ENCODE assay signal across 15 cellular contexts in the genomic region with DNA sequence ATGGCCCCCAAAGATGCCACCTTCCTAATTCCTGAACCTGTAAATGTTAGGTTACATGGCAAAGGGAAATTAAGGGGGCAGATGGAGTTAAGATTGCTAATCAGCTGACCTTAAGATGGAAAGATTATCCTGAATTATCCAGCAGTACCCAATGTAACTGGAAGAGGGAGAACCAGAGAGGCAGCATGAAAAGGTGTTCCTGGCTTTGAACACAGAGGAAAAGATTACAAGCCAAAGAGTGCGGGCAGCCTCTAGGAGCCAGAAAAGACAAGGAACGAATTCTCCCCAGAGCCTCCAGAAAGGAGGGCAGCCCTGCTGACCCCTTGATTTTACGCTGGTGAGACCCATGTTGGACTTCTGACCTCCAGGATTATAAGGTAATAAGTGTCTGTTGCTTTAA. TPM values are rescaled to one million over a fixed set of nuclear protein-coding genes. Genes with fewer than 3 reads are reported as not detected.
"Had no signal": no experiment of that assay in that cellular context is flagged by ENCODE, and none has a peak within 500 bp of the region (broad histone marks: within the 10 kb centered on the region; RNA-seq: fewer than 3 reads in every experiment).

No MANE protein-coding gene starts in this region.

- H3K9me3 Mint-ChIP-seq: memory B cell; neural crest cell; stimulated activated memory B cell treated with anti-CD40 and anti-IgM and Interleukin-4, amounts not matched to agents 10 μg/mL and 1 μg/mL and 100 μg/mL, for 72 hours; WTC11 had no signal

- H3K27me3 Mint-ChIP-seq: memory B cell had no signal

- DNase-seq: activated CD4-positive, alpha-beta T cell treated with anti-CD3 and anti-CD28 coated beads for 48 hours; activated CD8-positive, alpha-beta memory T cell treated with anti-CD3 and anti-CD28 coated beads, Interleukin-2, amount 50 U/mL, for 48 hours; activated CD8-positive, alpha-beta T cell treated with anti-CD3 and anti-CD28 coated beads, Interleukin-2, amount 10 ng/mL, durations not matched to agents 7 days and 5 days; activated naive CD4-positive, alpha-beta T cell; left ventricle myocardium inferior; small intestine had no signal

- H3K4me3 ChIP-seq: ascending aorta, left ventricle myocardium inferior, right atrium auricular region, tibial nerve had no signal

- H3K4me3 Mint-ChIP-seq: activated CD8-positive, alpha-beta T cell treated with anti-CD3 and anti-CD28 coated beads, Interleukin-2, amount 10 ng/mL, durations not matched to agents 7 days and 5 days; memory B cell; neural crest cell; stimulated activated memory B cell treated with anti-CD40 and anti-IgM and Interleukin-4, amounts not matched to agents 10 μg/mL and 1 μg/mL and 100 μg/mL, for 72 hours; WTC11 had no signal

- H3K36me3 Mint-ChIP-seq: memory B cell; stimulated activated memory B cell treated with anti-CD40 and anti-IgM and Interleukin-4, amounts not matched to agents 10 μg/mL and 1 μg/mL and 100 μg/mL, for 72 hours; WTC11 had no signal

- H3K27ac Mint-ChIP-seq: activated CD8-positive, alpha-beta T cell treated with anti-CD3 and anti-CD28 coated beads, Interleukin-2, amount 10 ng/mL, durations not matched to agents 7 days and 5 days; memory B cell; stimulated activated memory B cell treated with anti-CD40 and anti-IgM and Interleukin-4, amounts not matched to agents 10 μg/mL and 1 μg/mL and 100 μg/mL, for 72 hours; WTC11 had no signal

- H3K27me3 ChIP-seq: ascending aorta, right atrium auricular region had no signal

- H3K36me3 ChIP-seq: ascending aorta, left ventricle myocardium inferior, right atrium auricular region, tibial nerve had no signal

- ATAC-seq: activated CD8-positive, alpha-beta T cell treated with anti-CD3 and anti-CD28 coated beads, Interleukin-2, amount 10 ng/mL, durations not matched to agents 7 days and 5 days; stimulated activated memory B cell treated with anti-CD40 and anti-IgM and Interleukin-4, amounts not matched to agents 10 μg/mL and 1 μg/mL and 100 μg/mL, for 72 hours; WTC11 had no signal

- H3K9me3 ChIP-seq: ascending aorta, left ventricle myocardium inferior, right atrium auricular region, tibial nerve had no signal

- H3K27ac ChIP-seq: ascending aorta, left ventricle myocardium inferior, right atrium auricular region, tibial nerve had no signal

RNA-seq across cellular contexts. Expression of gene THRSP, which starts 15.1 kb away (rescaled TPM):
- total RNA-seq: activated CD8-positive, alpha-beta T cell treated with anti-CD3 and anti-CD28 coated beads, Interleukin-2, amount 10 ng/mL, durations not matched to agents 7 days and 5 days; ascending aorta; frontal cortex; neural crest cell; WTC11 had no signal
- polyA plus RNA-seq: keratinocyte had no signal
